Comparison of ENCODE assay signal across 8 cellular contexts in the genomic region with DNA sequence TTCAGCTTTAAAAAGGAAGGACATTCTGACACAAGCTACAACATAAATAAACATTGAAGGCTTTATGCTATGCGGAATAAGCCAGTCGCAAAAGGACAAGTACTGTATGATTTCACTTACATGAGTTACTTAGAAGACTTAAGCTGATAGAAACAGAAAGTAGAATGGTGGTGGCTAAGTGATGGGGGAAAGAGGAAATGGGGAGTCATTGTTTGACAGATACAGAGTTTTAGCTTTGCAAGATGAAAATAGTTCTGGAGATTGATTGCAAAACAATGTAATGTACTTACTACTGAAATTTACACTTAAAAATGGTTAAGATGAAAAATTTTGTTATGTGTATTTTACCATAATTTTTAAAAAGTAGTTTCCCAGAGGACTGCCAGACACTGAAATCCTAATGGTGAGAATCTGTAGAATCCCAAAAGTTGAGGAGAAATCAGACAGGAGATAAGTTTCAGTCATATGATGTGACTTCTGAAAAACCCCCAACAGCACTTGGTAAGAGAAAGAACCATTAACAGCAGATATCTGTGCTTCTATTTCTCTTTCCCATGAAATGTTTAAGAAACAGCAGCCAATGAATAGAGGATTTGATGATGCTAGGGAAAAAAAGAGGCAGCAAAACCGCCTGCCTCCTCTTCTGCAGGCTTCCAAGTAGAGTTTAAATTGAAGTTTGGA. TPM values are rescaled to one million over a fixed set of nuclear protein-coding genes. Genes with fewer than 3 reads are reported as not detected.
DNase-seq lines count a peak whose midpoint lies in the region; ATAC-seq, FAIRE-seq and TF ChIP-seq lines count a peak whose summit lies in the region.

No MANE protein-coding gene starts in this region.

- H3K4me3 ChIP-seq in esophagus squamous epithelium: no peak overlapping the region

- peak; percentile 95 for ATAC-seq in GM21447 (IDR thresholded peaks at IDR 0.05; ENCODE audit: unreplicated experiment)
- ATAC-seq in HG03442 (IDR thresholded peaks at IDR 0.05; ENCODE audit: unreplicated experiment): peak; percentile 95

- DNase-seq in GM18507 (ENCODE audit: extremely low spot score, insufficient read length, low read depth): no peak
- no peak for DNase-seq in HuH-7.5 (ENCODE audit: low spot score)
- no peak for DNase-seq in globus pallidus (ENCODE audit: low spot score)
- DNase-seq in esophagus squamous epithelium (lab: John Stamatoyannopoulos, UW): no peak
- DNase-seq in NCI-H748 treated with DMSO at 0.1 percent for 48 hours (lab: John Stamatoyannopoulos, UW): no peak

- no peaks in the 10 kb centered on the region for H3K27me3 ChIP-seq in esophagus squamous epithelium

- no peak for TF ChIP-seq CTCF in esophagus squamous epithelium (IDR thresholded peaks at IDR 0.05)

- peak overlapping the region; percentile 78 for H3K27ac Mint-ChIP-seq in dendritic cell treated with granulocyte-macrophage colony-stimulating factor and Interleukin-4, amounts not matched to agents 40 ng/mL and 50 ng/mL, for 4 days

- H3K27me3 Mint-ChIP-seq in dendritic cell treated with granulocyte-macrophage colony-stimulating factor and Interleukin-4, amounts not matched to agents 40 ng/mL and 50 ng/mL, for 4 days: no peaks in the 10 kb centered on the region

- no peaks in the 10 kb centered on the region for H3K36me3 Mint-ChIP-seq in dendritic cell treated with granulocyte-macrophage colony-stimulating factor and Interleukin-4, amounts not matched to agents 40 ng/mL and 50 ng/mL, for 4 days (ENCODE audit: low read depth)

- peaks cover 48% of the 10 kb centered on the region for H3K4me1 Mint-ChIP-seq in dendritic cell treated with granulocyte-macrophage colony-stimulating factor and Interleukin-4, amounts not matched to agents 40 ng/mL and 50 ng/mL, for 4 days (ENCODE audit: low read depth)

- no peaks in the 10 kb centered on the region for H3K9me3 ChIP-seq in esophagus squamous epithelium

- H3K27ac ChIP-seq in esophagus squamous epithelium: no peak overlapping the region

- no peaks in the 10 kb centered on the region for H3K4me1 ChIP-seq in esophagus squamous epithelium

- intact Hi-C loops in dendritic cell treated with granulocyte-macrophage colony-stimulating factor and Interleukin-4, amounts not matched to agents 40 ng/mL and 50 ng/mL, for 4 days (cut with micrococcal nuclease): no loop called here
- intact Hi-C loops in esophagus squamous epithelium (cut with DNase I): no loop called here

- FAIRE-seq in GM18507 (lab: Jason Lieb, UNC): peak; percentile 96

- WGBS in esophagus squamous epithelium, 2 donors: 56 to 77% methylated on average over 3 of the region's 3 CpGs

- no peaks in the 10 kb centered on the region for H3K9me3 Mint-ChIP-seq in dendritic cell treated with granulocyte-macrophage colony-stimulating factor and Interleukin-4, amounts not matched to agents 40 ng/mL and 50 ng/mL, for 4 days

- no peaks in the 10 kb centered on the region for H3K36me3 ChIP-seq in esophagus squamous epithelium

- no peak overlapping the region for H3K4me3 Mint-ChIP-seq in dendritic cell treated with granulocyte-macrophage colony-stimulating factor and Interleukin-4, amounts not matched to agents 40 ng/mL and 50 ng/mL, for 4 days

- no peak for TF ChIP-seq POLR2A in esophagus squamous epithelium (IDR thresholded peaks at IDR 0.05)

RNA-seq across cellular contexts. Expression of a gene that starts 16.6 kb away (rescaled TPM):
- not detected for total RNA-seq in esophagus squamous epithelium

RNA-seq across cellular contexts. Expression of a gene that starts 22.5 kb away (rescaled TPM):
- total RNA-seq in esophagus squamous epithelium: 1 to 10 TPM in 1 of 4 donors, under 1 TPM in 1, not detected in 2; 0.64 to 1.5 TPM

RNA-seq across cellular contexts. Expression of a gene that starts 50.2 kb away (rescaled TPM):
- not detected for total RNA-seq in esophagus squamous epithelium
